ENCODE assay signal across 8 cellular contexts in genomic region chr9:14322211-14323082, GRCh38.
DNase-seq lines count a peak whose midpoint lies in the region; ATAC-seq and TF ChIP-seq lines count a peak whose summit lies in the region.

No MANE protein-coding gene starts in this region.

- H3K4me3 ChIP-seq in AG09309 (ENCODE audit: control insufficient read depth, low read depth, low read length) = peak overlapping the region; percentile 46
- H3K4me3 ChIP-seq in choroid plexus epithelial cell (ENCODE audit: low read depth, low read length) = peak overlapping the region; percentile 67

- peak; percentile 31 for TF ChIP-seq CTCF in AG09309 (IDR thresholded peaks at IDR 0.05; ENCODE audit: control insufficient read depth, insufficient read depth, low read depth, low read length, missing control alignments)
- TF ChIP-seq CTCF in choroid plexus epithelial cell (conservative IDR thresholded peaks at IDR 0.05; ENCODE audit: low read depth, low read length) = peak; percentile 49

- ATAC-seq in GM18861 (IDR thresholded peaks at IDR 0.05; ENCODE audit: unreplicated experiment) = peak; percentile 40
- ATAC-seq in HG03064 (IDR thresholded peaks at IDR 0.05; ENCODE audit: low read depth, unreplicated experiment) = peak; percentile 92

- no peak for DNase-seq in AG09309 (ENCODE audit: low read depth)
- peak; percentile 100 for DNase-seq in NCI-H2196 (lab: John Stamatoyannopoulos, UW; ENCODE audit: unreplicated experiment)
- DNase-seq in activated CD4-positive, alpha-beta T cell treated with anti-CD3 and anti-CD28 coated beads for 1 hour = peak; percentile 39
- peak; percentile 95 for DNase-seq in choroid plexus epithelial cell (ENCODE audit: low read depth)
- peak; percentile 95 for DNase-seq in left kidney (ENCODE audit: low read depth, low spot score)
- DNase-seq in stimulated activated CD4-positive, alpha-beta T cell treated with anti-CD3 and anti-CD28 coated beads, Interleukin-1b, Interleukin-23, amount 100 ng/mL, for 48 hours = peak; percentile 77
